ENCODE assay signal across 4 cellular contexts in the genomic region with DNA sequence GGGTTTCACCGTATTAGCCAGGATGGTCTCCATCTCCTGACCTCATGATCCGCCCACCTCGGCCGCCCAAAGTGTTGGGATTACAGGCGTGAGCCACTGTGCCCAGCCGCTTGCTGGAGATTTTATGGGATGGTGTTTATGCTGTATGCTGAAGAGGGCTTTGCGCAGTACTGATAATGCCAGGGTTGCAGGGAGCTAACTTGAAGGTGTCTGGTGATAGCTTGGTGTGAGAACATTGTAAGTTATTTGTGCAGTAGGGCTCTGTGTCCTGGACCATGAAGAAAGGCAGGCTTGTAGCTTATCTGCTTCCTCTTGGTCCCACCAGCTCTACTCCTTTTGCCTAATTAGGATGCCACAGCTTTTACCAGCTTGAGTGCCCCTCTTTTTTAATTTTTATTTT.
"Had no signal": no experiment of that assay in that cellular context is flagged by ENCODE, and none has a peak within 500 bp of the region (broad histone marks: within the 10 kb centered on the region; RNA-seq: fewer than 3 reads in every experiment).

No MANE protein-coding gene starts in this region.

- ATAC-seq: HepG2, K562 had no signal

- H3K27ac ChIP-seq: HL-60 had no signal

- H3K4me3 ChIP-seq: K562 had no signal

- DNase-seq: IMR-90 had no signal
